ENCODE assay signal across 9 cellular contexts in genomic region chr10:131312261-131312801, GRCh38. TPM values are rescaled to one million over a fixed set of nuclear protein-coding genes. Genes with fewer than 3 reads are reported as not detected.
A peak's percentile ranks its signal among the peaks of the same experiment; 100 is the strongest.
DNase-seq lines count a peak whose midpoint lies in the region; ATAC-seq, FAIRE-seq and TF ChIP-seq lines count a peak whose summit lies in the region.
"Had no signal": no experiment of that assay in that cellular context is flagged by ENCODE, and none has a peak within 500 bp of the region (broad histone marks: within the 10 kb centered on the region; RNA-seq: fewer than 3 reads in every experiment).

No MANE protein-coding gene starts in this region.

- FAIRE-seq in H54 (lab: Jason Lieb, UNC), result no peak

- no peak for TF ChIP-seq POLR2A in H54 (IDR thresholded peaks at IDR 0.05; ENCODE audit: low read depth, low read length)

- no peak overlapping the region for H3K27ac Mint-ChIP-seq in central memory CD8-positive, alpha-beta T cell (ENCODE audit: low read depth)
- H3K27ac Mint-ChIP-seq in neural crest cell (ENCODE audit: unreplicated experiment), result no peak overlapping the region

- no peak for ATAC-seq in central memory CD8-positive, alpha-beta T cell (replicated peaks; ENCODE audit: extremely low read depth, poor library complexity, severe bottlenecking)
- ATAC-seq in HG03571 (IDR thresholded peaks at IDR 0.05; ENCODE audit: unreplicated experiment), result no peak
- no peak for ATAC-seq in GM18870 (IDR thresholded peaks at IDR 0.05; ENCODE audit: unreplicated experiment)
- no peak for ATAC-seq in HG02798 (IDR thresholded peaks at IDR 0.05; ENCODE audit: poor library complexity, unreplicated experiment)

- H3K27me3 Mint-ChIP-seq in central memory CD8-positive, alpha-beta T cell, result peaks cover 65% of the 10 kb centered on the region
- peaks cover 55% of the 10 kb centered on the region for H3K27me3 Mint-ChIP-seq in neural crest cell (ENCODE audit: low read depth)

- DNase-seq in DMS114 treated with DMSO at 0.1 percent for 48 hours (lab: John Stamatoyannopoulos, UW; ENCODE audit: unreplicated experiment), result peak; percentile 63
- DNase-seq in NCI-H1092 (lab: John Stamatoyannopoulos, UW), result peak; percentile 27
- no peak for DNase-seq in central memory CD8-positive, alpha-beta T cell (ENCODE audit: low spot score in 2 of 2)
- DNase-seq in neural crest cell (ENCODE audit: low read depth, low spot score), result peak; percentile 80
- no peak for DNase-seq in H54 (ENCODE audit: insufficient read length, low spot score)

- H3K9me3 Mint-ChIP-seq in central memory CD8-positive, alpha-beta T cell, result peaks cover 5% of the 10 kb centered on the region
- H3K9me3 Mint-ChIP-seq in neural crest cell, result no peaks in the 10 kb centered on the region

- H3K4me3 Mint-ChIP-seq in central memory CD8-positive, alpha-beta T cell, result peak overlapping the region; percentile 11
- peak overlapping the region; percentile 54 for H3K4me3 Mint-ChIP-seq in neural crest cell

- TF ChIP-seq CTCF in neural crest cell (conservative IDR thresholded peaks at IDR 0.05), result peak; percentile 87

- H3K4me1 Mint-ChIP-seq in central memory CD8-positive, alpha-beta T cell, result no peaks in the 10 kb centered on the region
- peaks cover 15% of the 10 kb centered on the region for H3K4me1 Mint-ChIP-seq in neural crest cell

- no peaks in the 10 kb centered on the region for H3K36me3 Mint-ChIP-seq in central memory CD8-positive, alpha-beta T cell (ENCODE audit: insufficient read depth)
- H3K36me3 Mint-ChIP-seq in neural crest cell (ENCODE audit: low read depth), result no peaks in the 10 kb centered on the region

RNA-seq across cellular contexts. Expression of gene TCERG1L, which starts 0.8 kb away (rescaled TPM):
- total RNA-seq in neural crest cell, result 0.71 and 0.96 TPM in 2 replicates
- total RNA-seq: myocyte had no signal

Comparison
In these comparisons a context has a peak if more than half of its experiments do, and no peak if none do; other contexts are left out.
1. DNase-seq: peak in DMS114 treated with DMSO at 0.1 percent for 48 hours (single experiment), NCI-H1092 (single experiment) and neural crest cell (single experiment); none in central memory CD8-positive, alpha-beta T cell (0 of 2) and H54 (single experiment).